In the genomic region with DNA sequence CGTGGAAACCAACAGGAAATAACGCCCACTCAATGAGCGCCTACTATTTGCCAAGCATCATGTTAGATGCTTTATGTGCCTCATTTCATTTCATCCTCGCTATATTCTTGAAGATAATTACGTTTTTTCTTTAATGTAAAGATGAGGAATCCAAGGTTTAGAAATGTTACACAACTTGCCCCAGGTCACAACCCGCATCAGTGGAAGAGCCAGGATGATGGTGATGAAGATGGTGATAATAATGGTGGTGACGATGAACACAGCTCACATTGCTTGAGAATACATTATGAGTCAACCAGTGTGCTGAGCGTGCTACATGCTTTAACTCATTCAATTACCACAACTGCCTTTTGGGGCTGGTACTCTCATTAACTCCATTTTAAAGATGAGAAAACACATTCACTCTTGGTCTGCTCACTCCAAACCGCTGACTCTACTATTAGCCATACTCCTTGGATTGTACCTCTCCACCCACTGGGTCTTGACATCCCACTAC, we compare ENCODE assay signal across 25 cellular contexts.
DNase-seq lines count a peak whose midpoint lies in the region; FAIRE-seq and TF ChIP-seq lines count a peak whose summit lies in the region.
"Had no signal": no experiment of that assay in that cellular context is flagged by ENCODE, and none has a peak within 500 bp of the region (broad histone marks: within the 10 kb centered on the region; RNA-seq: fewer than 3 reads in every experiment).

No MANE protein-coding gene starts in this region.

- H3K9me2 ChIP-seq in OCI-LY1 (ENCODE audit: low read depth, low read length): no peaks in the 10 kb centered on the region
- H3K9me2 ChIP-seq: SK-N-SH had no signal

- no peaks in the 10 kb centered on the region for H3K36me3 Mint-ChIP-seq in T-helper 2 cell treated with Interferon-gamma antibody and Interleukin-4, amounts not matched to agents 5 μg/mL and 100 μg/mL, for 36 hours (ENCODE audit: low read depth)
- H3K36me3 Mint-ChIP-seq: CD4-positive, alpha-beta memory T cell had no signal

- H3K9me3 ChIP-seq in OCI-LY1 (ENCODE audit: low read length): no peaks in the 10 kb centered on the region
- H3K9me3 ChIP-seq: SK-N-SH had no signal

- no peaks in the 10 kb centered on the region for H3K79me2 ChIP-seq in OCI-LY1 (ENCODE audit: insufficient read depth, low read length)

- peaks cover 29% of the 10 kb centered on the region for H3K4me1 Mint-ChIP-seq in T-helper 2 cell treated with Interferon-gamma antibody and Interleukin-4, amounts not matched to agents 5 μg/mL and 100 μg/mL, for 36 hours (ENCODE audit: low read depth)

- H3K9ac ChIP-seq in OCI-LY1 (ENCODE audit: low read length): peak overlapping the region; percentile 32; the same call in 1 of the 2 replicates
- H3K9ac ChIP-seq: SK-N-SH had no signal

- H3K4me3 Mint-ChIP-seq in T-helper 2 cell treated with Interferon-gamma antibody and Interleukin-4, amounts not matched to agents 5 μg/mL and 100 μg/mL, for 36 hours: no peak overlapping the region
- H3K4me3 Mint-ChIP-seq: CD4-positive, alpha-beta memory T cell had no signal

- no peaks in the 10 kb centered on the region for H3K9me3 Mint-ChIP-seq in T-helper 2 cell treated with Interferon-gamma antibody and Interleukin-4, amounts not matched to agents 5 μg/mL and 100 μg/mL, for 36 hours
- H3K9me3 Mint-ChIP-seq: CD4-positive, alpha-beta memory T cell had no signal

- peak; percentile 85 for FAIRE-seq in urothelium cell line (lab: Jason Lieb, UNC)
- FAIRE-seq: G401.6, HTR-8/SVneo, K562 had no signal

- peaks cover 81% of the 10 kb centered on the region for H3K4me1 ChIP-seq in OCI-LY1 (ENCODE audit: insufficient read depth, low read length, severe bottlenecking)

- peaks cover 22% of the 10 kb centered on the region for H3K27me3 Mint-ChIP-seq in T-helper 2 cell treated with Interferon-gamma antibody and Interleukin-4, amounts not matched to agents 5 μg/mL and 100 μg/mL, for 36 hours (ENCODE audit: low read depth)

- H2AFZ ChIP-seq in OCI-LY1 (ENCODE audit: low read length): no peak overlapping the region

- peak overlapping the region; percentile 54 for H3K4me2 ChIP-seq in OCI-LY1 (ENCODE audit: low read length)
- H3K4me2 ChIP-seq: SK-N-SH had no signal

- H4K20me1 ChIP-seq in OCI-LY1 (ENCODE audit: insufficient read depth, low read length): no peaks in the 10 kb centered on the region

- H3F3A ChIP-seq in OCI-LY1 (ENCODE audit: insufficient read depth, low read length): no peaks in the 10 kb centered on the region

- H3K36me3 ChIP-seq in OCI-LY1 (ENCODE audit: insufficient read depth, low read length): no peaks in the 10 kb centered on the region

- peak overlapping the region; percentile 98 for H3K27ac ChIP-seq in OCI-LY1 (ENCODE audit: low read depth, low read length, poor library complexity, severe bottlenecking)

- no peak for TF ChIP-seq CTCF in OCI-LY1 (IDR thresholded peaks at IDR 0.05; ENCODE audit: low read length)
- no peak for TF ChIP-seq CTCF in epithelial cell of esophagus (IDR thresholded peaks at IDR 0.05; ENCODE audit: insufficient read depth, low read depth, low read length, missing control alignments)

- H3K4me3 ChIP-seq in OCI-LY1 (ENCODE audit: low read depth, low read length, poor library complexity, severe bottlenecking) (peak overlapping the region; percentile 20), epithelial cell of esophagus (ENCODE audit: low read length) (no peak overlapping the region)
- H3K4me3 ChIP-seq: K562 had no signal

- no peak overlapping the region for H3K27ac Mint-ChIP-seq in T-helper 2 cell treated with Interferon-gamma antibody and Interleukin-4, amounts not matched to agents 5 μg/mL and 100 μg/mL, for 36 hours
- H3K27ac Mint-ChIP-seq: CD4-positive, alpha-beta memory T cell had no signal

- H3K27me3 ChIP-seq in OCI-LY1 (ENCODE audit: insufficient read depth, low read length): no peaks in the 10 kb centered on the region

- peak; percentile 17 for DNase-seq in T-helper 2 cell treated with Interferon-gamma antibody and Interleukin-4, amounts not matched to agents 5 μg/mL and 100 μg/mL, for 36 hours (ENCODE audit: low spot score)
- DNase-seq in epithelial cell of esophagus (ENCODE audit: low read depth) (peak; percentile 23), urothelium cell line (ENCODE audit: low spot score) (no peak), cortex of kidney (lab: John Stamatoyannopoulos, UW) (no peak), foreskin melanocyte (no peak), SKM-1 treated with dmso at 0.1 percent for 144 hours (lab: John Stamatoyannopoulos, UW; ENCODE audit: unreplicated experiment) (no peak)
- DNase-seq: C1 segment of cervical spinal cord; CD4-positive, alpha-beta memory T cell; COR-L47; DMS53; H7; Kasumi-1; NCI-H1092 treated with DMSO at 0.1 percent for 48 hours; NCI-H1436 treated with DMSO at 0.1 percent for 48 hours; NCI-H187 treated with DMSO at 0.1 percent for 48 hours; NCI-H2107; NCI-H446; NCI-H526; NCI-H82; NK-92 treated with Interleukin-12 subunit alpha and Interleukin-12 subunit beta, amount 100 ng/mL, for 24 hours; SK-N-SH had no signal

Comparison
In these comparisons a context has a peak if more than half of its experiments do, and no peak if none do; other contexts are left out.
1. DNase-seq: peak in T-helper 2 cell treated with Interferon-gamma antibody and Interleukin-4, amounts not matched to agents 5 μg/mL and 100 μg/mL, for 36 hours (single experiment) and epithelial cell of esophagus (single experiment); none in urothelium cell line (single experiment), cortex of kidney (single experiment), foreskin melanocyte (single experiment) and SKM-1 treated with dmso at 0.1 percent for 144 hours (single experiment).